In genomic region chr14:61269321-61270083, GRCh38 we compare ENCODE assay signal across 1 cellular context.
TF ChIP-seq lines count a peak whose summit lies in the region.

No MANE protein-coding gene starts in this region.

TF ChIP-seq in GM23338, 12 proteins besides CTCF, POLR2A, EP300 and RAD21 (continued from another document):
- TF ChIP-seq POLR2AphosphoS5 (IDR thresholded peaks at IDR 0.05; ENCODE audit: low read depth): no peak
- TF ChIP-seq NANOG (IDR thresholded peaks at IDR 0.05; ENCODE audit: borderline replicate concordance): no peak
